Comparison of ENCODE assay signal across 1 cellular context in the genomic region with DNA sequence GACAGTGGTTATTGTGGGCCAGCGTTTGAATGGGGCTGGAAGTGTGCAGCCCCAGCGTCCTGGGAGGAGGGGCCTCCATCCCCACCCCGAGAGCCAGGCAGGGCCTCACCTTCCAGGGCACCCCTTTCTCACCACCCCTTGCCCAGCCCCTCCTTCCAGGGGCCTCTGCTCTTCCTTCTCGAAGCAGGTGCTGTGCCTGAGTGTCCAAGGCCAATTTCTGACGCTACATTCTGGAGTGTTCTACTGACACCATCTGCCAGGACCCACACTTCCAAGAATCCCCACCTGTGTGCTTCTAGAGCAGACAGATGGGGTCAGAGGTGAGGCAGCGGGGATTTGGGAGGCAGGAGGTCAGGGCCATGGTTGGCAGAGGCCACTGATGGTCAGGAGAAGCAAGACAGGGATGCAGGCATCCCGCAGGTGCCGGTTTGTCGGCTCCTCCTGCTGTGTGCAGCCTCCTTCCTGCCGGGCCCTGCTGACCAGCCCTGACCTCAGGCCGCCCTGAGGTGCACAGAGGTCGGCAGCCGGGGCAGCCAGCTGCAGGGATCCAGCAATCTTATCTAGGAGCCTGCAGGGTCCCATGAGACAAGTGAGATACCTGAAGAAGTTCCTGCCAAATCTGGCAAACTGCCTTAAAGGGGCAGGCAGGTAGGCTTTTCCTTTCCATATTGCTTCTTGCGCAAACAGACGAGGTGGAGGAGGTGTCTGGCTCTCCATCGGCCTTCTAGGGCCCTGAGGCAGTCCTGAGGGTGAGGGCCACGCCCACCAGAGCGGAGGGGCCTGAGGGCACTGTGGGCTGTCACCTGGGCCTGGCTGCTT.
TF ChIP-seq lines count a peak whose summit lies in the region.

No MANE protein-coding gene starts in this region.

TF ChIP-seq in HepG2, 621 proteins besides CTCF, POLR2A, EP300 and RAD21:
- TF ChIP-seq, protein P1, sequence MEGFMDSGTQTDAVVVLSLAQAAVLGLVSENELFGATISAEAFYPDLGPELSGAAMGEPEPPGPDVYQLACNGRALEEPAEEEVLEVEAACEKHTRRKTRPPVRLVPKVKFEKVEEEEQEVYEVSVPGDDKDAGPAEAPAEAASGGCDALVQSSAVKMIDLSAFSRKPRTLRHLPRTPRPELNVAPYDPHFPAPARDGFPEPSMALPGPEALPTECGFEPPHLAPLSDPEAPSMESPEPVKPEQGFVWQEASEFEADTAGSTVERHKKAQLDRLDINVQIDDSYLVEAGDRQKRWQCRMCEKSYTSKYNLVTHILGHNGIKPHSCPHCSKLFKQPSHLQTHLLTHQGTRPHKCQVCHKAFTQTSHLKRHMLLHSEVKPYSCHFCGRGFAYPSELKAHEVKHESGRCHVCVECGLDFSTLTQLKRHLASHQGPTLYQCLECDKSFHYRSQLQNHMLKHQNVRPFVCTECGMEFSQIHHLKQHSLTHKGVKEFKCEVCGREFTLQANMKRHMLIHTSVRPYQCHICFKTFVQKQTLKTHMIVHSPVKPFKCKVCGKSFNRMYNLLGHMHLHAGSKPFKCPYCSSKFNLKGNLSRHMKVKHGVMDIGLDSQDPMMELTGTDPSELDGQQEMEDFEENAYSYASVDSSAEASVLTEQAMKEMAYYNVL (CRISPR knock-in tag; IDR thresholded peaks at IDR 0.05; ENCODE audit: borderline replicate concordance) = no peak
- TF ChIP-seq, protein P2, sequence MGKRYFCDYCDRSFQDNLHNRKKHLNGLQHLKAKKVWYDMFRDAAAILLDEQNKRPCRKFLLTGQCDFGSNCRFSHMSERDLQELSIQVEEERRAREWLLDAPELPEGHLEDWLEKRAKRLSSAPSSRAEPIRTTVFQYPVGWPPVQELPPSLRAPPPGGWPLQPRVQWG (CRISPR knock-in tag; IDR thresholded peaks at IDR 0.05; ENCODE audit: borderline replicate concordance, low read depth) = no peak
- TF ChIP-seq SP5 (CRISPR knock-in tag; IDR thresholded peaks at IDR 0.05; ENCODE audit: borderline replicate concordance, low read depth) = 0 out of 2 replicates have a peak, but pooled peaks have one; percentile 11
- no peak for TF ChIP-seq NONO (IDR thresholded peaks at IDR 0.05)
- TF ChIP-seq NONO (CRISPR knock-in tag; conservative IDR thresholded peaks at IDR 0.05) = no peak
- no peak for TF ChIP-seq POLR2G (IDR thresholded peaks at IDR 0.05; ENCODE audit: low read depth, low read length)
- TF ChIP-seq MBD4 (IDR thresholded peaks at IDR 0.05; ENCODE audit: borderline replicate concordance, low read length) = no peak
- no peak for TF ChIP-seq PHF5A (CRISPR knock-in tag; IDR thresholded peaks at IDR 0.05; ENCODE audit: low read depth, unreplicated experiment)
- no peak for TF ChIP-seq AGO2 (optimal IDR thresholded peaks at IDR 0.05; ENCODE audit: low read depth, low read length)
- TF ChIP-seq ZNF891 (CRISPR knock-in tag; IDR thresholded peaks at IDR 0.05) = no peak
- TF ChIP-seq PRPF4 (IDR thresholded peaks at IDR 0.05; ENCODE audit: low read depth, low read length, poor library complexity, severe bottlenecking) = no peak
- TF ChIP-seq, protein P3, sequence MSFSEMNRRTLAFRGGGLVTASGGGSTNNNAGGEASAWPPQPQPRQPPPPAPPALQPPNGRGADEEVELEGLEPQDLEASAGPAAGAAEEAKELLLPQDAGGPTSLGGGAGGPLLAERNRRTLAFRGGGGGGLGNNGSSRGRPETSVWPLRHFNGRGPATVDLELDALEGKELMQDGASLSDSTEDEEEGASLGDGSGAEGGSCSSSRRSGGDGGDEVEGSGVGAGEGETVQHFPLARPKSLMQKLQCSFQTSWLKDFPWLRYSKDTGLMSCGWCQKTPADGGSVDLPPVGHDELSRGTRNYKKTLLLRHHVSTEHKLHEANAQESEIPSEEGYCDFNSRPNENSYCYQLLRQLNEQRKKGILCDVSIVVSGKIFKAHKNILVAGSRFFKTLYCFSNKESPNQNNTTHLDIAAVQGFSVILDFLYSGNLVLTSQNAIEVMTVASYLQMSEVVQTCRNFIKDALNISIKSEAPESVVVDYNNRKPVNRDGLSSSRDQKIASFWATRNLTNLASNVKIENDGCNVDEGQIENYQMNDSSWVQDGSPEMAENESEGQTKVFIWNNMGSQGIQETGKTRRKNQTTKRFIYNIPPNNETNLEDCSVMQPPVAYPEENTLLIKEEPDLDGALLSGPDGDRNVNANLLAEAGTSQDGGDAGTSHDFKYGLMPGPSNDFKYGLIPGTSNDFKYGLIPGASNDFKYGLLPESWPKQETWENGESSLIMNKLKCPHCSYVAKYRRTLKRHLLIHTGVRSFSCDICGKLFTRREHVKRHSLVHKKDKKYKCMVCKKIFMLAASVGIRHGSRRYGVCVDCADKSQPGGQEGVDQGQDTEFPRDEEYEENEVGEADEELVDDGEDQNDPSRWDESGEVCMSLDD (CRISPR knock-in tag; IDR thresholded peaks at IDR 0.05; ENCODE audit: borderline replicate concordance) = no peak
- TF ChIP-seq EED (CRISPR knock-in tag; IDR thresholded peaks at IDR 0.05) = no peak
- no peak for TF ChIP-seq ZNF333 (CRISPR knock-in tag; IDR thresholded peaks at IDR 0.05; ENCODE audit: borderline replicate concordance)
- TF ChIP-seq REL (CRISPR knock-in tag; conservative IDR thresholded peaks at IDR 0.05) = no peak
- TF ChIP-seq ZNF572 (CRISPR knock-in tag; IDR thresholded peaks at IDR 0.05) = no peak
- no peak for TF ChIP-seq ETV5 (CRISPR knock-in tag; IDR thresholded peaks at IDR 0.05; ENCODE audit: borderline replicate concordance)
- TF ChIP-seq, protein P4, sequence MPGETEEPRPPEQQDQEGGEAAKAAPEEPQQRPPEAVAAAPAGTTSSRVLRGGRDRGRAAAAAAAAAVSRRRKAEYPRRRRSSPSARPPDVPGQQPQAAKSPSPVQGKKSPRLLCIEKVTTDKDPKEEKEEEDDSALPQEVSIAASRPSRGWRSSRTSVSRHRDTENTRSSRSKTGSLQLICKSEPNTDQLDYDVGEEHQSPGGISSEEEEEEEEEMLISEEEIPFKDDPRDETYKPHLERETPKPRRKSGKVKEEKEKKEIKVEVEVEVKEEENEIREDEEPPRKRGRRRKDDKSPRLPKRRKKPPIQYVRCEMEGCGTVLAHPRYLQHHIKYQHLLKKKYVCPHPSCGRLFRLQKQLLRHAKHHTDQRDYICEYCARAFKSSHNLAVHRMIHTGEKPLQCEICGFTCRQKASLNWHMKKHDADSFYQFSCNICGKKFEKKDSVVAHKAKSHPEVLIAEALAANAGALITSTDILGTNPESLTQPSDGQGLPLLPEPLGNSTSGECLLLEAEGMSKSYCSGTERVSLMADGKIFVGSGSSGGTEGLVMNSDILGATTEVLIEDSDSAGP (CRISPR knock-in tag; IDR thresholded peaks at IDR 0.05; ENCODE audit: borderline replicate concordance) = peak; percentile 80; the same call in 1 of the 2 replicates
- TF ChIP-seq ZNF296 (CRISPR knock-in tag; conservative IDR thresholded peaks at IDR 0.05) = no peak
- no peak for TF ChIP-seq THAP11 (CRISPR knock-in tag; IDR thresholded peaks at IDR 0.05)
- TF ChIP-seq CEBPG (CRISPR knock-in tag; IDR thresholded peaks at IDR 0.05) = 0 out of 2 replicates have a peak, but pooled peaks have one; percentile 7
- TF ChIP-seq SIX4 (CRISPR knock-in tag; IDR thresholded peaks at IDR 0.05) = no peak
- no peak for TF ChIP-seq ZNF446 (CRISPR knock-in tag; IDR thresholded peaks at IDR 0.05)
- no peak for TF ChIP-seq NFIC (IDR thresholded peaks at IDR 0.05; ENCODE audit: low read length)
- no peak for TF ChIP-seq JUNB (CRISPR knock-in tag; IDR thresholded peaks at IDR 0.05; ENCODE audit: borderline replicate concordance)
- TF ChIP-seq ZSCAN29 (CRISPR knock-in tag; conservative IDR thresholded peaks at IDR 0.05) = no peak
- TF ChIP-seq ZNF670 (CRISPR knock-in tag; IDR thresholded peaks at IDR 0.05; ENCODE audit: borderline replicate concordance) = no peak
- TF ChIP-seq CC2D1A (CRISPR knock-in tag; IDR thresholded peaks at IDR 0.05) = no peak
- TF ChIP-seq, protein P5, sequence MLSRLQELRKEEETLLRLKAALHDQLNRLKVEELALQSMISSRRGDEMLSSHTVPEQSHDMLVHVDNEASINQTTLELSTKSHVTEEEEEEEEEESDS (CRISPR knock-in tag; IDR thresholded peaks at IDR 0.05; ENCODE audit: borderline replicate concordance) = no peak
- TF ChIP-seq, protein P6, sequence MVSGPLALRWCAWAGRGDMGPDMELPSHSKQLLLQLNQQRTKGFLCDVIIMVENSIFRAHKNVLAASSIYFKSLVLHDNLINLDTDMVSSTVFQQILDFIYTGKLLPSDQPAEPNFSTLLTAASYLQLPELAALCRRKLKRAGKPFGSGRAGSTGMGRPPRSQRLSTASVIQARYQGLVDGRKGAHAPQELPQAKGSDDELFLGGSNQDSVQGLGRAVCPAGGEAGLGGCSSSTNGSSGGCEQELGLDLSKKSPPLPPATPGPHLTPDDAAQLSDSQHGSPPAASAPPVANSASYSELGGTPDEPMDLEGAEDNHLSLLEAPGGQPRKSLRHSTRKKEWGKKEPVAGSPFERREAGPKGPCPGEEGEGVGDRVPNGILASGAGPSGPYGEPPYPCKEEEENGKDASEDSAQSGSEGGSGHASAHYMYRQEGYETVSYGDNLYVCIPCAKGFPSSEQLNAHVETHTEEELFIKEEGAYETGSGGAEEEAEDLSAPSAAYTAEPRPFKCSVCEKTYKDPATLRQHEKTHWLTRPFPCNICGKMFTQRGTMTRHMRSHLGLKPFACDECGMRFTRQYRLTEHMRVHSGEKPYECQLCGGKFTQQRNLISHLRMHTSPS (CRISPR knock-in tag; IDR thresholded peaks at IDR 0.05; ENCODE audit: low read depth) = no peak
- TF ChIP-seq, protein P7, sequence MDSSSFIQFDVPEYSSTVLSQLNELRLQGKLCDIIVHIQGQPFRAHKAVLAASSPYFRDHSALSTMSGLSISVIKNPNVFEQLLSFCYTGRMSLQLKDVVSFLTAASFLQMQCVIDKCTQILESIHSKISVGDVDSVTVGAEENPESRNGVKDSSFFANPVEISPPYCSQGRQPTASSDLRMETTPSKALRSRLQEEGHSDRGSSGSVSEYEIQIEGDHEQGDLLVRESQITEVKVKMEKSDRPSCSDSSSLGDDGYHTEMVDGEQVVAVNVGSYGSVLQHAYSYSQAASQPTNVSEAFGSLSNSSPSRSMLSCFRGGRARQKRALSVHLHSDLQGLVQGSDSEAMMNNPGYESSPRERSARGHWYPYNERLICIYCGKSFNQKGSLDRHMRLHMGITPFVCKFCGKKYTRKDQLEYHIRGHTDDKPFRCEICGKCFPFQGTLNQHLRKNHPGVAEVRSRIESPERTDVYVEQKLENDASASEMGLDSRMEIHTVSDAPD (CRISPR knock-in tag; IDR thresholded peaks at IDR 0.05) = no peak
- TF ChIP-seq HDAC1 (CRISPR knock-in tag; IDR thresholded peaks at IDR 0.05) = 0 out of 2 replicates have a peak, but pooled peaks have one; percentile 10
- TF ChIP-seq ZBTB21 (CRISPR knock-in tag; IDR thresholded peaks at IDR 0.05) = no peak
- TF ChIP-seq ATRX (CRISPR knock-in tag; IDR thresholded peaks at IDR 0.05; ENCODE audit: borderline replicate concordance) = no peak
- TF ChIP-seq ATF7 (IDR thresholded peaks at IDR 0.05) = no peak
- no peak for TF ChIP-seq ATF7 (CRISPR knock-in tag; IDR thresholded peaks at IDR 0.05)
- TF ChIP-seq, protein P8, sequence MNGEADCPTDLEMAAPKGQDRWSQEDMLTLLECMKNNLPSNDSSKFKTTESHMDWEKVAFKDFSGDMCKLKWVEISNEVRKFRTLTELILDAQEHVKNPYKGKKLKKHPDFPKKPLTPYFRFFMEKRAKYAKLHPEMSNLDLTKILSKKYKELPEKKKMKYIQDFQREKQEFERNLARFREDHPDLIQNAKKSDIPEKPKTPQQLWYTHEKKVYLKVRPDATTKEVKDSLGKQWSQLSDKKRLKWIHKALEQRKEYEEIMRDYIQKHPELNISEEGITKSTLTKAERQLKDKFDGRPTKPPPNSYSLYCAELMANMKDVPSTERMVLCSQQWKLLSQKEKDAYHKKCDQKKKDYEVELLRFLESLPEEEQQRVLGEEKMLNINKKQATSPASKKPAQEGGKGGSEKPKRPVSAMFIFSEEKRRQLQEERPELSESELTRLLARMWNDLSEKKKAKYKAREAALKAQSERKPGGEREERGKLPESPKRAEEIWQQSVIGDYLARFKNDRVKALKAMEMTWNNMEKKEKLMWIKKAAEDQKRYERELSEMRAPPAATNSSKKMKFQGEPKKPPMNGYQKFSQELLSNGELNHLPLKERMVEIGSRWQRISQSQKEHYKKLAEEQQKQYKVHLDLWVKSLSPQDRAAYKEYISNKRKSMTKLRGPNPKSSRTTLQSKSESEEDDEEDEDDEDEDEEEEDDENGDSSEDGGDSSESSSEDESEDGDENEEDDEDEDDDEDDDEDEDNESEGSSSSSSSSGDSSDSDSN (CRISPR knock-in tag; IDR thresholded peaks at IDR 0.05) = peak; percentile 28; the same call in 1 of the 2 replicates
- no peak for TF ChIP-seq ZNF33A (CRISPR knock-in tag; IDR thresholded peaks at IDR 0.05; ENCODE audit: borderline replicate concordance)
- TF ChIP-seq SAP130 (CRISPR knock-in tag; IDR thresholded peaks at IDR 0.05; ENCODE audit: low read depth) = no peak
- TF ChIP-seq SNRNP70 (IDR thresholded peaks at IDR 0.05; ENCODE audit: low read depth, low read length) = no peak
- no peak for TF ChIP-seq ZNF484 (CRISPR knock-in tag; IDR thresholded peaks at IDR 0.05; ENCODE audit: borderline replicate concordance, low read depth)
- TF ChIP-seq RORA (CRISPR knock-in tag; IDR thresholded peaks at IDR 0.05) = no peak
